In genomic region chr3:10317311-10317960, GRCh38 we compare ENCODE assay signal across 17 cellular contexts. TPM values are rescaled to one million over a fixed set of nuclear protein-coding genes. Genes with fewer than 3 reads are reported as not detected.
DNase-seq lines count a peak whose midpoint lies in the region; ATAC-seq and TF ChIP-seq lines count a peak whose summit lies in the region.
"Had no signal": no experiment of that assay in that cellular context is flagged by ENCODE, and none has a peak within 500 bp of the region (broad histone marks: within the 10 kb centered on the region; RNA-seq: fewer than 3 reads in every experiment).

No MANE protein-coding gene starts in this region.

- H3K4me3 Mint-ChIP-seq in activated naive CD4-positive, alpha-beta T cell treated with anti-CD3 and anti-CD28 coated beads, Interleukin-2, amount 50 U/mL, for 24 hours, result peak overlapping the region; percentile 15
- no peak overlapping the region for H3K4me3 Mint-ChIP-seq in activated naive CD4-positive, alpha-beta T cell treated with anti-CD3 and anti-CD28 coated beads, Interleukin-2, amount 10 ng/mL, durations not matched to agents 7 days and 5 days
- H3K4me3 Mint-ChIP-seq in neural crest cell, result peak overlapping the region; percentile 76
- peak overlapping the region in 3 of 10 donors; percentile 7 to 14 (median 12) for H3K4me3 Mint-ChIP-seq in naive thymus-derived CD8-positive, alpha-beta T cell
- no peak overlapping the region for H3K4me3 Mint-ChIP-seq in natural killer cell treated with Interleukin-12 subunit alpha and Interleukin-12 subunit beta and Interleukin-15 and Interleukin-18, amount 100 ng/mL, for 72 hours
- H3K4me3 Mint-ChIP-seq: HFFc6 had no signal

- POLR2A ChIA-PET in naive thymus-derived CD8-positive, alpha-beta T cell (lab: Charles Lee), result no interaction called here

- peaks cover 25% of the 10 kb centered on the region for H3K4me1 Mint-ChIP-seq in activated naive CD4-positive, alpha-beta T cell treated with anti-CD3 and anti-CD28 coated beads, Interleukin-2, amount 50 U/mL, for 24 hours
- peaks cover 24% of the 10 kb centered on the region for H3K4me1 Mint-ChIP-seq in activated naive CD4-positive, alpha-beta T cell treated with anti-CD3 and anti-CD28 coated beads, Interleukin-2, amount 10 ng/mL, durations not matched to agents 7 days and 5 days
- peaks cover 25% of the 10 kb centered on the region for H3K4me1 Mint-ChIP-seq in neural crest cell
- H3K4me1 Mint-ChIP-seq in naive thymus-derived CD8-positive, alpha-beta T cell, result peaks cover 8 to 40% (median 33%) of the 10 kb centered on the region in 4 donors
- peaks cover 13 to 32% of the 10 kb centered on the region in 2 donors for H3K4me1 Mint-ChIP-seq in natural killer cell treated with Interleukin-12 subunit alpha and Interleukin-12 subunit beta and Interleukin-15 and Interleukin-18, amount 100 ng/mL, for 72 hours (ENCODE audit: low read depth in 2 of 2)

- intact Hi-C loops in head of caudate nucleus (cut with DNase I), result no loop called here

- ATAC-seq in naive thymus-derived CD8-positive, alpha-beta T cell, result no peak
- ATAC-seq in GM21717 (IDR thresholded peaks at IDR 0.05; ENCODE audit: unreplicated experiment) (no peak), HG03565 (IDR thresholded peaks at IDR 0.05; ENCODE audit: unreplicated experiment) (no peak)
- no peak for ATAC-seq in natural killer cell treated with Interleukin-12 subunit alpha and Interleukin-12 subunit beta and Interleukin-15 and Interleukin-18, amount 100 ng/mL, for 72 hours
- ATAC-seq: A549 had no signal

- peaks cover 7% of the 10 kb centered on the region for H3K36me3 Mint-ChIP-seq in activated naive CD4-positive, alpha-beta T cell treated with anti-CD3 and anti-CD28 coated beads, Interleukin-2, amount 50 U/mL, for 24 hours
- H3K36me3 Mint-ChIP-seq in activated naive CD4-positive, alpha-beta T cell treated with anti-CD3 and anti-CD28 coated beads, Interleukin-2, amount 10 ng/mL, durations not matched to agents 7 days and 5 days, result peaks cover 19% of the 10 kb centered on the region
- peaks cover 2% of the 10 kb centered on the region for H3K36me3 Mint-ChIP-seq in neural crest cell (ENCODE audit: low read depth)
- H3K36me3 Mint-ChIP-seq in naive thymus-derived CD8-positive, alpha-beta T cell, result peaks cover 0 to 36% (median 0%) of the 10 kb centered on the region in 3 donors
- peaks cover 11% of the 10 kb centered on the region for H3K36me3 Mint-ChIP-seq in natural killer cell treated with Interleukin-12 subunit alpha and Interleukin-12 subunit beta and Interleukin-15 and Interleukin-18, amount 100 ng/mL, for 72 hours

- H3K27ac Mint-ChIP-seq in activated naive CD4-positive, alpha-beta T cell treated with anti-CD3 and anti-CD28 coated beads, Interleukin-2, amount 50 U/mL, for 24 hours, result no peak overlapping the region
- no peak overlapping the region for H3K27ac Mint-ChIP-seq in activated naive CD4-positive, alpha-beta T cell treated with anti-CD3 and anti-CD28 coated beads, Interleukin-2, amount 10 ng/mL, durations not matched to agents 7 days and 5 days
- no peak overlapping the region for H3K27ac Mint-ChIP-seq in neural crest cell (ENCODE audit: unreplicated experiment)
- H3K27ac Mint-ChIP-seq in naive thymus-derived CD8-positive, alpha-beta T cell, result peak overlapping the region in 5 of 10 donors; percentile 5 to 51 (median 30)
- H3K27ac Mint-ChIP-seq in natural killer cell treated with Interleukin-12 subunit alpha and Interleukin-12 subunit beta and Interleukin-15 and Interleukin-18, amount 100 ng/mL, for 72 hours, result no peak overlapping the region
- H3K27ac Mint-ChIP-seq: HFFc6 had no signal

- H3K9me3 Mint-ChIP-seq in activated naive CD4-positive, alpha-beta T cell treated with anti-CD3 and anti-CD28 coated beads, Interleukin-2, amount 50 U/mL, for 24 hours, result no peaks in the 10 kb centered on the region
- no peaks in the 10 kb centered on the region for H3K9me3 Mint-ChIP-seq in activated naive CD4-positive, alpha-beta T cell treated with anti-CD3 and anti-CD28 coated beads, Interleukin-2, amount 10 ng/mL, durations not matched to agents 7 days and 5 days
- no peaks in the 10 kb centered on the region for H3K9me3 Mint-ChIP-seq in neural crest cell
- H3K9me3 Mint-ChIP-seq in naive thymus-derived CD8-positive, alpha-beta T cell, result no peaks in the 10 kb centered on the region
- no peaks in the 10 kb centered on the region for H3K9me3 Mint-ChIP-seq in natural killer cell treated with Interleukin-12 subunit alpha and Interleukin-12 subunit beta and Interleukin-15 and Interleukin-18, amount 100 ng/mL, for 72 hours
- H3K9me3 Mint-ChIP-seq: HFFc6 had no signal

- no peaks in the 10 kb centered on the region for H3K27me3 Mint-ChIP-seq in activated naive CD4-positive, alpha-beta T cell treated with anti-CD3 and anti-CD28 coated beads, Interleukin-2, amount 50 U/mL, for 24 hours
- H3K27me3 Mint-ChIP-seq in activated naive CD4-positive, alpha-beta T cell treated with anti-CD3 and anti-CD28 coated beads, Interleukin-2, amount 10 ng/mL, durations not matched to agents 7 days and 5 days, result no peaks in the 10 kb centered on the region
- no peaks in the 10 kb centered on the region for H3K27me3 Mint-ChIP-seq in neural crest cell (ENCODE audit: low read depth)
- no peaks in the 10 kb centered on the region for H3K27me3 Mint-ChIP-seq in naive thymus-derived CD8-positive, alpha-beta T cell
- no peaks in the 10 kb centered on the region for H3K27me3 Mint-ChIP-seq in natural killer cell treated with Interleukin-12 subunit alpha and Interleukin-12 subunit beta and Interleukin-15 and Interleukin-18, amount 100 ng/mL, for 72 hours

- no peak for DNase-seq in activated naive CD4-positive, alpha-beta T cell treated with anti-CD3 and anti-CD28 coated beads, Interleukin-2, amount 10 ng/mL, durations not matched to agents 7 days and 5 days
- DNase-seq in head of caudate nucleus (peak in 25 of 42 donors; percentile 22 to 83 (median 54)), neural crest cell (ENCODE audit: low read depth, low spot score) (no peak)
- no peak for DNase-seq in naive thymus-derived CD8-positive, alpha-beta T cell
- no peak for DNase-seq in natural killer cell treated with Interleukin-12 subunit alpha and Interleukin-12 subunit beta and Interleukin-15 and Interleukin-18, amount 100 ng/mL, for 72 hours (ENCODE audit: low spot score)
- DNase-seq: COR-L47, EL, HFFc6, KBM-7, MG63, NCI-H1092, NCI-H1694, NCI-H524 treated with DMSO at 0.1 percent for 48 hours had no signal

- no peak for TF ChIP-seq CTCF in neural crest cell (conservative IDR thresholded peaks at IDR 0.05)

- CTCF ChIA-PET in activated naive CD4-positive, alpha-beta T cell treated with anti-CD3 and anti-CD28 coated beads, Interleukin-2, amount 10 ng/mL, durations not matched to agents 7 days and 5 days (lab: Charles Lee), result no interaction called here

RNA-seq across cellular contexts. Expression of gene SEC13, which starts 3.5 kb away (rescaled TPM):
- 124 and 125 TPM in 2 replicates for total RNA-seq in neural crest cell
- 10 to 100 TPM; 59.6 to 70.8 TPM for total RNA-seq in naive thymus-derived CD8-positive, alpha-beta T cell
- polyA plus RNA-seq in naive thymus-derived CD8-positive, alpha-beta T cell, result 100 to 1,000 TPM; 118 to 120 (median 118) TPM
- 100 to 1,000 TPM; 125 to 148 TPM for total RNA-seq in natural killer cell treated with Interleukin-12 subunit alpha and Interleukin-12 subunit beta and Interleukin-15 and Interleukin-18, amount 100 ng/mL, for 72 hours

RNA-seq across cellular contexts. Expression of gene GHRL, which starts 24.7 kb away (rescaled TPM):
- 0.35 and 0.43 TPM in 2 replicates for total RNA-seq in neural crest cell
- 1 to 10 TPM; 1.3 to 1.4 TPM for total RNA-seq in naive thymus-derived CD8-positive, alpha-beta T cell
- 1 to 10 TPM in 1 of 3 donors, under 1 TPM in 1, not detected in 1; 0.22 to 3.2 TPM for polyA plus RNA-seq in naive thymus-derived CD8-positive, alpha-beta T cell
- total RNA-seq in natural killer cell treated with Interleukin-12 subunit alpha and Interleukin-12 subunit beta and Interleukin-15 and Interleukin-18, amount 100 ng/mL, for 72 hours, result under 1 TPM; 0.69 to 0.78 TPM
- polyA plus RNA-seq: A549 had no signal

Comparison
In these comparisons a context has a peak if more than half of its experiments do, and no peak if none do; other contexts are left out.
1. H3K4me3 Mint-ChIP-seq: peak in activated naive CD4-positive, alpha-beta T cell treated with anti-CD3 and anti-CD28 coated beads, Interleukin-2, amount 50 U/mL, for 24 hours (single experiment) and neural crest cell (single experiment); none in activated naive CD4-positive, alpha-beta T cell treated with anti-CD3 and anti-CD28 coated beads, Interleukin-2, amount 10 ng/mL, durations not matched to agents 7 days and 5 days (single experiment) and natural killer cell treated with Interleukin-12 subunit alpha and Interleukin-12 subunit beta and Interleukin-15 and Interleukin-18, amount 100 ng/mL, for 72 hours (single experiment).
2. DNase-seq: peak in head of caudate nucleus (25 of 42); none in activated naive CD4-positive, alpha-beta T cell treated with anti-CD3 and anti-CD28 coated beads, Interleukin-2, amount 10 ng/mL, durations not matched to agents 7 days and 5 days (single experiment), neural crest cell (single experiment), naive thymus-derived CD8-positive, alpha-beta T cell (0 of 10) and natural killer cell treated with Interleukin-12 subunit alpha and Interleukin-12 subunit beta and Interleukin-15 and Interleukin-18, amount 100 ng/mL, for 72 hours (single experiment).